1 cellular context compared by ENCODE assay signal in the genomic region with DNA sequence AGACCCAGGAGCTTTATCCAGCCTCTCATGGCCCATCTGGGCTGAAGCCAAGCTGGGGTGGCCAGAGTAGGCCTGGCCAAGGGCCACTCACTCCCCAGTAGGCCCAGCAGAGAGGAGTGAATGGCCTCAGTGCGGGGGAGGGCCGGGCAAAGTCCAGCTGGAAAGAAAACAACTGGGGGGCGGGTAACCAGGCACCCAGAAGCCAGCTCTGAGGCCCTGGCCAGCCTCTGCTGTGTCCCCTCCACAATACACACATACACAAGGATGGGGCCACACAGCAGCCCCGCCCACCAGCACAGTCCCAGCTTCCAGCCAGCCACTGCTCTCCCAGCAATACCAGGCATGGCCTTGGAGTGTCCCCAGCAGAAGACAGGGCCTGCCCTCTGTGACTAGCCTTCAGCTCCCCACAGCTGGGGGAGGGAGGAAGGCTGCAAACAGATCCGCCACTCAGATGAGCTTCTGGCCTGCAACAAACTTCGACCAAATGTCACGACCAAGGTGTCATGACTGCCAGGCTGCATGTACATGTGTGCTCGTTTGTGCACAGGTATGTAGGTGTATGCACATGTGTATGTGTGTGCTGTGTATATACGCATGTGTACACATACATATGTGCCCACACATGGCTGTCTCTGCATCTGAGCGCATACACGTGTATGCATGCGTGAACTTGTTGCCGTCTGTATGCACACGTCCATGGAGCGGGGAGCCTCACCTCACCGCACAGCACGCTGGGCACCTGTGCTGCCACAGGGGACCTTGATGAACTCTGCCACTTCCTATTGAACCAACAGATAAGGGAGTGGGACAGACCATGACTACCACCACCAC.
TF ChIP-seq lines count a peak whose summit lies in the region.

No MANE protein-coding gene starts in this region.

TF ChIP-seq in HepG2, 621 proteins besides CTCF, POLR2A, EP300 and RAD21 (continued from another document and continues in another):
- TF ChIP-seq, protein P1, sequence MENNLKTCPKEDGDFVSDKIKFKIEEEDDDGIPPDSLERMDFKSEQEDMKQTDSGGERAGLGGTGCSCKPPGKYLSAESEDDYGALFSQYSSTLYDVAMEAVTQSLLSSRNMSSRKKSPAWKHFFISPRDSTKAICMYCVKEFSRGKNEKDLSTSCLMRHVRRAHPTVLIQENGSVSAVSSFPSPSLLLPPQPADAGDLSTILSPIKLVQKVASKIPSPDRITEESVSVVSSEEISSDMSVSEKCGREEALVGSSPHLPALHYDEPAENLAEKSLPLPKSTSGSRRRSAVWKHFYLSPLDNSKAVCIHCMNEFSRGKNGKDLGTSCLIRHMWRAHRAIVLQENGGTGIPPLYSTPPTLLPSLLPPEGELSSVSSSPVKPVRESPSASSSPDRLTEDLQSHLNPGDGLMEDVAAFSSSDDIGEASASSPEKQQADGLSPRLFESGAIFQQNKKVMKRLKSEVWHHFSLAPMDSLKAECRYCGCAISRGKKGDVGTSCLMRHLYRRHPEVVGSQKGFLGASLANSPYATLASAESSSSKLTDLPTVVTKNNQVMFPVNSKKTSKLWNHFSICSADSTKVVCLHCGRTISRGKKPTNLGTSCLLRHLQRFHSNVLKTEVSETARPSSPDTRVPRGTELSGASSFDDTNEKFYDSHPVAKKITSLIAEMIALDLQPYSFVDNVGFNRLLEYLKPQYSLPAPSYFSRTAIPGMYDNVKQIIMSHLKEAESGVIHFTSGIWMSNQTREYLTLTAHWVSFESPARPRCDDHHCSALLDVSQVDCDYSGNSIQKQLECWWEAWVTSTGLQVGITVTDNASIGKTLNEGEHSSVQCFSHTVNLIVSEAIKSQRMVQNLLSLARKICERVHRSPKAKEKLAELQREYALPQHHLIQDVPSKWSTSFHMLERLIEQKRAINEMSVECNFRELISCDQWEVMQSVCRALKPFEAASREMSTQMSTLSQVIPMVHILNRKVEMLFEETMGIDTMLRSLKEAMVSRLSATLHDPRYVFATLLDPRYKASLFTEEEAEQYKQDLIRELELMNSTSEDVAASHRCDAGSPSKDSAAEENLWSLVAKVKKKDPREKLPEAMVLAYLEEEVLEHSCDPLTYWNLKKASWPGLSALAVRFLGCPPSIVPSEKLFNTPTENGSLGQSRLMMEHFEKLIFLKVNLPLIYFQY (CRISPR knock-in tag; IDR thresholded peaks at IDR 0.05; ENCODE audit: borderline replicate concordance), result peak; percentile 96; the same call in 1 of the 2 replicates
- 0 out of 2 replicates have a peak, but pooled peaks have one; percentile 33 for TF ChIP-seq SIN3B (IDR thresholded peaks at IDR 0.05; ENCODE audit: low read length)
- TF ChIP-seq NCOA2 (CRISPR knock-in tag; IDR thresholded peaks at IDR 0.05), result peak; percentile 95
- TF ChIP-seq ZNF136 (CRISPR knock-in tag; IDR thresholded peaks at IDR 0.05; ENCODE audit: low read depth), result no peak
- peak; percentile 100 for TF ChIP-seq PAXIP1 (CRISPR knock-in tag; conservative IDR thresholded peaks at IDR 0.05)
- peak; percentile 86 for TF ChIP-seq ZNF18 (CRISPR knock-in tag; IDR thresholded peaks at IDR 0.05; ENCODE audit: insufficient replicate concordance)
- peak; percentile 94 for TF ChIP-seq ELF3 (CRISPR knock-in tag; IDR thresholded peaks at IDR 0.05)
- peak; percentile 67 for TF ChIP-seq BRD4 (CRISPR knock-in tag; IDR thresholded peaks at IDR 0.05)
- peak; percentile 99 for TF ChIP-seq ZNF780A (CRISPR knock-in tag; IDR thresholded peaks at IDR 0.05)
- TF ChIP-seq ZFY (CRISPR knock-in tag; IDR thresholded peaks at IDR 0.05), result peak; percentile 98
- TF ChIP-seq MEIS2 (CRISPR knock-in tag; IDR thresholded peaks at IDR 0.05), result peak; percentile 97
- TF ChIP-seq IKZF4 (CRISPR knock-in tag; IDR thresholded peaks at IDR 0.05; ENCODE audit: borderline replicate concordance, low read depth, not compliant biosample characterization), result peak; percentile 85
- TF ChIP-seq SMARCE1 (IDR thresholded peaks at IDR 0.05; ENCODE audit: borderline replicate concordance), result no peak
- peak; percentile 86 for TF ChIP-seq RFXANK (CRISPR knock-in tag; IDR thresholded peaks at IDR 0.05)
- TF ChIP-seq ARNT2 (CRISPR knock-in tag; IDR thresholded peaks at IDR 0.05; ENCODE audit: low read depth), result peak; percentile 98
- no peak for TF ChIP-seq SP1 (IDR thresholded peaks at IDR 0.05)
- peak; percentile 91 for TF ChIP-seq SP1 (CRISPR knock-in tag; IDR thresholded peaks at IDR 0.05)
- TF ChIP-seq, protein P2, sequence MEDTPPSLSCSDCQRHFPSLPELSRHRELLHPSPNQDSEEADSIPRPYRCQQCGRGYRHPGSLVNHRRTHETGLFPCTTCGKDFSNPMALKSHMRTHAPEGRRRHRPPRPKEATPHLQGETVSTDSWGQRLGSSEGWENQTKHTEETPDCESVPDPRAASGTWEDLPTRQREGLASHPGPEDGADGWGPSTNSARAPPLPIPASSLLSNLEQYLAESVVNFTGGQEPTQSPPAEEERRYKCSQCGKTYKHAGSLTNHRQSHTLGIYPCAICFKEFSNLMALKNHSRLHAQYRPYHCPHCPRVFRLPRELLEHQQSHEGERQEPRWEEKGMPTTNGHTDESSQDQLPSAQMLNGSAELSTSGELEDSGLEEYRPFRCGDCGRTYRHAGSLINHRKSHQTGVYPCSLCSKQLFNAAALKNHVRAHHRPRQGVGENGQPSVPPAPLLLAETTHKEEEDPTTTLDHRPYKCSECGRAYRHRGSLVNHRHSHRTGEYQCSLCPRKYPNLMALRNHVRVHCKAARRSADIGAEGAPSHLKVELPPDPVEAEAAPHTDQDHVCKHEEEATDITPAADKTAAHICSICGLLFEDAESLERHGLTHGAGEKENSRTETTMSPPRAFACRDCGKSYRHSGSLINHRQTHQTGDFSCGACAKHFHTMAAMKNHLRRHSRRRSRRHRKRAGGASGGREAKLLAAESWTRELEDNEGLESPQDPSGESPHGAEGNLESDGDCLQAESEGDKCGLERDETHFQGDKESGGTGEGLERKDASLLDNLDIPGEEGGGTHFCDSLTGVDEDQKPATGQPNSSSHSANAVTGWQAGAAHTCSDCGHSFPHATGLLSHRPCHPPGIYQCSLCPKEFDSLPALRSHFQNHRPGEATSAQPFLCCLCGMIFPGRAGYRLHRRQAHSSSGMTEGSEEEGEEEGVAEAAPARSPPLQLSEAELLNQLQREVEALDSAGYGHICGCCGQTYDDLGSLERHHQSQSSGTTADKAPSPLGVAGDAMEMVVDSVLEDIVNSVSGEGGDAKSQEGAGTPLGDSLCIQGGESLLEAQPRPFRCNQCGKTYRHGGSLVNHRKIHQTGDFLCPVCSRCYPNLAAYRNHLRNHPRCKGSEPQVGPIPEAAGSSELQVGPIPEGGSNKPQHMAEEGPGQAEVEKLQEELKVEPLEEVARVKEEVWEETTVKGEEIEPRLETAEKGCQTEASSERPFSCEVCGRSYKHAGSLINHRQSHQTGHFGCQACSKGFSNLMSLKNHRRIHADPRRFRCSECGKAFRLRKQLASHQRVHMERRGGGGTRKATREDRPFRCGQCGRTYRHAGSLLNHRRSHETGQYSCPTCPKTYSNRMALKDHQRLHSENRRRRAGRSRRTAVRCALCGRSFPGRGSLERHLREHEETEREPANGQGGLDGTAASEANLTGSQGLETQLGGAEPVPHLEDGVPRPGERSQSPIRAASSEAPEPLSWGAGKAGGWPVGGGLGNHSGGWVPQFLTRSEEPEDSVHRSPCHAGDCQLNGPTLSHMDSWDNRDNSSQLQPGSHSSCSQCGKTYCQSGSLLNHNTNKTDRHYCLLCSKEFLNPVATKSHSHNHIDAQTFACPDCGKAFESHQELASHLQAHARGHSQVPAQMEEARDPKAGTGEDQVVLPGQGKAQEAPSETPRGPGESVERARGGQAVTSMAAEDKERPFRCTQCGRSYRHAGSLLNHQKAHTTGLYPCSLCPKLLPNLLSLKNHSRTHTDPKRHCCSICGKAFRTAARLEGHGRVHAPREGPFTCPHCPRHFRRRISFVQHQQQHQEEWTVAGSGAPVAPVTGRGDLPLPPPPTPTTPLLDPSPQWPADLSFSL (CRISPR knock-in tag; IDR thresholded peaks at IDR 0.05), result peak; percentile 100
- TF ChIP-seq IRX3 (CRISPR knock-in tag; IDR thresholded peaks at IDR 0.05; ENCODE audit: borderline replicate concordance, low read depth), result peak; percentile 65; the same call in 1 of the 2 replicates
- peak; percentile 72; the same call in 1 of the 2 replicates for TF ChIP-seq MIER2 (CRISPR knock-in tag; IDR thresholded peaks at IDR 0.05)
- peak; percentile 100 for TF ChIP-seq PHF21A (CRISPR knock-in tag; IDR thresholded peaks at IDR 0.05)
- peak; percentile 93; the same call in 1 of the 2 replicates for TF ChIP-seq ZSCAN12 (CRISPR knock-in tag; IDR thresholded peaks at IDR 0.05)
- TF ChIP-seq ZNF564 (CRISPR knock-in tag; IDR thresholded peaks at IDR 0.05), result peak; percentile 96
- peak; percentile 6; the same call in 1 of the 2 replicates for TF ChIP-seq ZNF563 (CRISPR knock-in tag; IDR thresholded peaks at IDR 0.05)
- TF ChIP-seq HES4 (CRISPR knock-in tag; IDR thresholded peaks at IDR 0.05; ENCODE audit: borderline replicate concordance), result no peak
- peak; percentile 68 to 70; a peak in 3 of 4 replicates for TF ChIP-seq NR2F1 (CRISPR knock-in tag; IDR thresholded peaks at IDR 0.05)
- TF ChIP-seq TCF12 (IDR thresholded peaks at IDR 0.05), result no peak
- peak; percentile 84; the same call in 1 of the 2 replicates for TF ChIP-seq TCF12 (CRISPR knock-in tag; IDR thresholded peaks at IDR 0.05)
- TF ChIP-seq HOXD1 (CRISPR knock-in tag; IDR thresholded peaks at IDR 0.05), result peak; percentile 94; the same call in 1 of the 2 replicates
- TF ChIP-seq ZFYVE20 (CRISPR knock-in tag; IDR thresholded peaks at IDR 0.05; ENCODE audit: borderline replicate concordance, low read depth), result no peak
- peak; percentile 100 for TF ChIP-seq IKZF5 (CRISPR knock-in tag; IDR thresholded peaks at IDR 0.05)
- TF ChIP-seq, protein P3, sequence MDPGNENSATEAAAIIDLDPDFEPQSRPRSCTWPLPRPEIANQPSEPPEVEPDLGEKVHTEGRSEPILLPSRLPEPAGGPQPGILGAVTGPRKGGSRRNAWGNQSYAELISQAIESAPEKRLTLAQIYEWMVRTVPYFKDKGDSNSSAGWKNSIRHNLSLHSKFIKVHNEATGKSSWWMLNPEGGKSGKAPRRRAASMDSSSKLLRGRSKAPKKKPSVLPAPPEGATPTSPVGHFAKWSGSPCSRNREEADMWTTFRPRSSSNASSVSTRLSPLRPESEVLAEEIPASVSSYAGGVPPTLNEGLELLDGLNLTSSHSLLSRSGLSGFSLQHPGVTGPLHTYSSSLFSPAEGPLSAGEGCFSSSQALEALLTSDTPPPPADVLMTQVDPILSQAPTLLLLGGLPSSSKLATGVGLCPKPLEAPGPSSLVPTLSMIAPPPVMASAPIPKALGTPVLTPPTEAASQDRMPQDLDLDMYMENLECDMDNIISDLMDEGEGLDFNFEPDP (CRISPR knock-in tag; conservative IDR thresholded peaks at IDR 0.05), result no peak
- peak; percentile 95 for TF ChIP-seq HIVEP1 (CRISPR knock-in tag; IDR thresholded peaks at IDR 0.05)
- TF ChIP-seq ZBTB42 (CRISPR knock-in tag; IDR thresholded peaks at IDR 0.05), result peak; percentile 97
- peak; percentile 53 for TF ChIP-seq TSC22D2 (CRISPR knock-in tag; IDR thresholded peaks at IDR 0.05; ENCODE audit: borderline replicate concordance)
- no peak for TF ChIP-seq GABPA (IDR thresholded peaks at IDR 0.05; ENCODE audit: low read depth, low read length)
- TF ChIP-seq GABPA (CRISPR knock-in tag; IDR thresholded peaks at IDR 0.05; ENCODE audit: low read depth), result no peak
- peak; percentile 90 for TF ChIP-seq MEIS1 (CRISPR knock-in tag; IDR thresholded peaks at IDR 0.05; ENCODE audit: borderline replicate concordance)
- TF ChIP-seq AHR (CRISPR knock-in tag; IDR thresholded peaks at IDR 0.05), result peak; percentile 2; the same call in 1 of the 2 replicates
- TF ChIP-seq ZNF598 (CRISPR knock-in tag; IDR thresholded peaks at IDR 0.05; ENCODE audit: borderline replicate concordance), result peak; percentile 57
- TF ChIP-seq ZFP90 (CRISPR knock-in tag; IDR thresholded peaks at IDR 0.05; ENCODE audit: borderline replicate concordance), result peak; percentile 97
- TF ChIP-seq ZNF234 (CRISPR knock-in tag; conservative IDR thresholded peaks at IDR 0.05), result no peak
- peak; percentile 99 for TF ChIP-seq ZSCAN31 (CRISPR knock-in tag; IDR thresholded peaks at IDR 0.05; ENCODE audit: low read depth)
- peak; percentile 83 for TF ChIP-seq GATA4 (IDR thresholded peaks at IDR 0.05; ENCODE audit: borderline replicate concordance, low read depth)
- no peak for TF ChIP-seq TCF7L2 (IDR thresholded peaks at IDR 0.05; ENCODE audit: low read depth, low read length)
